Comparison of ENCODE assay signal across 8 cellular contexts in genomic region chr2:231191896-231192872, GRCh38. TPM values are rescaled to one million over a fixed set of nuclear protein-coding genes. Genes with fewer than 3 reads are reported as not detected.
DNase-seq lines count a peak whose midpoint lies in the region; ATAC-seq and FAIRE-seq lines count a peak whose summit lies in the region.

No MANE protein-coding gene starts in this region.

- DNase-seq in GM03348 (ENCODE audit: low spot score) (peak; percentile 91), NOMO-1 treated with DMSO at 0.1 percent for 48 hours (lab: John Stamatoyannopoulos, UW; ENCODE audit: unreplicated experiment) (peak; percentile 76), myocyte (ENCODE audit: low read depth) (peak; percentile 88), NCI-H446 treated with DMSO at 0.1 percent for 48 hours (lab: John Stamatoyannopoulos, UW) (no peak), DMS79 (lab: John Stamatoyannopoulos, UW) (no peak)

- FAIRE-seq in endometrium (lab: Jason Lieb, UNC), result peak; percentile 88

- ATAC-seq in GM19455 (IDR thresholded peaks at IDR 0.05; ENCODE audit: unreplicated experiment) (no peak), HG03432 (IDR thresholded peaks at IDR 0.05; ENCODE audit: unreplicated experiment) (no peak)

RNA-seq across cellular contexts. Expression of gene ARMC9, which starts 6.2 kb away (rescaled TPM):
- total RNA-seq in myocyte, result 43.8 and 55.7 TPM in 2 replicates
- 56.7 TPM for polyA plus RNA-seq in myocyte (2012)

Comparison
In these comparisons a context has a peak if more than half of its experiments do, and no peak if none do; other contexts are left out.
1. DNase-seq: peak in GM03348 (single experiment), NOMO-1 treated with DMSO at 0.1 percent for 48 hours (single experiment) and myocyte (single experiment); none in NCI-H446 treated with DMSO at 0.1 percent for 48 hours (single experiment) and DMS79 (single experiment).